ENCODE assay signal across 20 cellular contexts in genomic region chr6:76165471-76166221, GRCh38.
DNase-seq lines count a peak whose midpoint lies in the region; ATAC-seq, FAIRE-seq and TF ChIP-seq lines count a peak whose summit lies in the region.
"Had no signal": no experiment of that assay in that cellular context is flagged by ENCODE, and none has a peak within 500 bp of the region (broad histone marks: within the 10 kb centered on the region; RNA-seq: fewer than 3 reads in every experiment).

No MANE protein-coding gene starts in this region.

- CTCF ChIA-PET in H1 (lab: Charles Lee; ENCODE audit: partially characterized antibody), result interaction anchor here (0.5 to 2.5 kb wide), 7 partner anchors 10 to 1484 kb away, joined by 3 to 22 read pairs (median 4); no protein-coding TSS in a partner anchor

- H3K14ac ChIP-seq in H1 (ENCODE audit: insufficient read length), result no peak overlapping the region

- no peak for TF ChIP-seq POLR2A in H1 (IDR thresholded peaks at IDR 0.05; ENCODE audit: control extremely low read depth in 1 of 2, low read depth in 2 of 2, low read length in 2 of 2)

- H3K23ac ChIP-seq in H1 (ENCODE audit: insufficient read length), result no peak overlapping the region

- H2AFZ ChIP-seq in H1 (ENCODE audit: low read length), result no peak overlapping the region

- H3K79me1 ChIP-seq in H1 (ENCODE audit: low read depth, low read length), result no peaks in the 10 kb centered on the region

- no peak overlapping the region for H3K18ac ChIP-seq in H1 (ENCODE audit: extremely low read depth, low read length)

- no peak overlapping the region for H2BK120ac ChIP-seq in H1 (replicated peaks; ENCODE audit: low read depth, low read length)

- H2BK12ac ChIP-seq in H1 (ENCODE audit: low read depth, low read length), result no peak overlapping the region

- H4K8ac ChIP-seq in H1 (ENCODE audit: extremely low read depth, insufficient read depth, low read length), result peak overlapping the region; percentile 21; the same call in 1 of the 2 replicates

- H4K91ac ChIP-seq in H1 (replicated peaks; ENCODE audit: insufficient read length, low read length), result no peak overlapping the region

- no peaks in the 10 kb centered on the region for H3K4me1 ChIP-seq in H1 (replicated peaks in 1 of 4; ENCODE audit: control insufficient read depth in 3 of 4, insufficient read depth in 4 of 4, low read length in 3 of 4)
- H3K4me1 ChIP-seq: A549, Caco-2 had no signal

- H3K56ac ChIP-seq in H1 (replicated peaks; ENCODE audit: insufficient read length, low read depth, low read length), result no peak overlapping the region

- H3K79me2 ChIP-seq in H1 (ENCODE audit: control insufficient read depth in 1 of 2, insufficient read depth in 2 of 2, low read length in 2 of 2), result no peaks in the 10 kb centered on the region

- peak; percentile 2 for DNase-seq in activated gamma-delta T cell (lab: John Stamatoyannopoulos, UW)
- DNase-seq in activated gamma-delta T cell treated with Interleukin-2 at 50 U/mL for 16 hours, result no peak
- no peak for DNase-seq in H1 (ENCODE audit: low read depth in 1 of 2, low spot score in 2 of 2)
- DNase-seq in stimulated activated effector memory CD8-positive, alpha-beta T cell treated with anti-CD3 and anti-CD28 coated beads, Interleukin-12 subunit alpha, Interleukin-12 subunit beta, amount 100 ng/mL, for 72 hours (ENCODE audit: low spot score in 2 of 2), result no peak
- DNase-seq in H4 (ENCODE audit: low spot score), result no peak
- DNase-seq: AML-193; Caco-2; CD4-positive, alpha-beta T cell; H7; HFFc6 had no signal

- H2BK5ac ChIP-seq in H1 (ENCODE audit: low read depth, low read length), result no peak overlapping the region

- H3K36me3 ChIP-seq in H1 (ENCODE audit: control insufficient read depth in 2 of 4, insufficient read depth in 4 of 4, low read length in 3 of 4), result no peaks in the 10 kb centered on the region

- H2AK5ac ChIP-seq in H1 (ENCODE audit: low read depth, low read length), result no peak overlapping the region

- H3K23me2 ChIP-seq in H1 (ENCODE audit: low read depth, low read length), result no peaks in the 10 kb centered on the region

- no peak overlapping the region for H2BK15ac ChIP-seq in H1 (ENCODE audit: low read length)

- no peak overlapping the region for H3K4ac ChIP-seq in H1 (replicated peaks; ENCODE audit: insufficient read length, low read depth, low read length)

- no peak for TF ChIP-seq EP300 in H1 (IDR thresholded peaks at IDR 0.05; ENCODE audit: borderline replicate concordance in 1 of 2, low read depth in 2 of 2, low read length in 2 of 2)

- no peaks in the 10 kb centered on the region for H3K36me3 Mint-ChIP-seq in stimulated activated effector memory CD8-positive, alpha-beta T cell treated with anti-CD3 and anti-CD28 coated beads, Interleukin-12 subunit alpha, Interleukin-12 subunit beta, amount 100 ng/mL, for 72 hours

- no peaks in the 10 kb centered on the region for H3K27me3 ChIP-seq in H1 (replicated peaks in 1 of 4; ENCODE audit: control insufficient read depth in 3 of 4, extremely low read depth in 1 of 4, insufficient read depth in 3 of 4, low read length in 3 of 4)

- no peak overlapping the region for H3K4me3 ChIP-seq in H1 (ENCODE audit: extremely low read depth in 1 of 4, insufficient read depth in 2 of 4, low read depth in 3 of 4, low read length in 4 of 4)
- H3K4me3 ChIP-seq: A549 had no signal

- H3K9me3 ChIP-seq in H1 (ENCODE audit: insufficient read depth in 2 of 2, low read depth in 1 of 2, low read length in 1 of 2), result peaks cover 0 to 4% of the 10 kb centered on the region in 2 experiments; a peak in 1 of 4 replicates
- H3K9me3 ChIP-seq: A549, Caco-2 had no signal

- H3K9me3 Mint-ChIP-seq in stimulated activated effector memory CD8-positive, alpha-beta T cell treated with anti-CD3 and anti-CD28 coated beads, Interleukin-12 subunit alpha, Interleukin-12 subunit beta, amount 100 ng/mL, for 72 hours, result peaks cover 14% of the 10 kb centered on the region

- no peaks in the 10 kb centered on the region for H3K4me1 Mint-ChIP-seq in stimulated activated effector memory CD8-positive, alpha-beta T cell treated with anti-CD3 and anti-CD28 coated beads, Interleukin-12 subunit alpha, Interleukin-12 subunit beta, amount 100 ng/mL, for 72 hours

- no peak overlapping the region for H3K27ac ChIP-seq in H1 (ENCODE audit: low read depth, low read length)
- H3K27ac ChIP-seq: 22Rv1, A549, C4-2B had no signal

- no peaks in the 10 kb centered on the region for H4K20me1 ChIP-seq in H1 (replicated peaks in 1 of 2; ENCODE audit: control insufficient read depth in 1 of 2, insufficient read depth in 2 of 2, low read length in 2 of 2)

- no peak for FAIRE-seq in H1 (lab: Jason Lieb, UNC)
- FAIRE-seq: A549, D721Med, G401.6, GM12891, GM19239 had no signal

- H2BK20ac ChIP-seq in H1 (ENCODE audit: low read length), result no peak overlapping the region

- no peak overlapping the region for H3K4me3 Mint-ChIP-seq in stimulated activated effector memory CD8-positive, alpha-beta T cell treated with anti-CD3 and anti-CD28 coated beads, Interleukin-12 subunit alpha, Interleukin-12 subunit beta, amount 100 ng/mL, for 72 hours
- H3K4me3 Mint-ChIP-seq: CD4-positive, alpha-beta T cell; HFFc6 had no signal

- H3K27ac Mint-ChIP-seq in stimulated activated effector memory CD8-positive, alpha-beta T cell treated with anti-CD3 and anti-CD28 coated beads, Interleukin-12 subunit alpha, Interleukin-12 subunit beta, amount 100 ng/mL, for 72 hours, result no peak overlapping the region
- H3K27ac Mint-ChIP-seq: CD4-positive, alpha-beta T cell; HFFc6 had no signal

- 89% methylated on average over 22 of the region's 23 CpGs; no CpG with 5 or more reads in 1 of the 2 experiments for WGBS in H1 (ENCODE audit: extremely low coverage in 1 of 2, insufficient coverage in 1 of 2, insufficient read length in 1 of 2, insufficient replicate concordance in 2 of 2, low coverage in 1 of 2, low lambda C conversion rate in 2 of 2, missing lambda C conversion rate in 1 of 2), 2 experiments

- no peak overlapping the region for H4K5ac ChIP-seq in H1 (ENCODE audit: insufficient read length, low read depth, low read length)

- H3K9ac ChIP-seq in H1 (replicated peaks in 1 of 4; ENCODE audit: extremely low read depth in 1 of 4, low read depth in 3 of 4, low read length in 3 of 4), result no peak overlapping the region

- H3K4me2 ChIP-seq in H1 (ENCODE audit: insufficient read depth in 1 of 2, low read depth in 2 of 2, low read length in 2 of 2), result no peak overlapping the region
- H3K4me2 ChIP-seq: A549 had no signal

- POLR2A ChIA-PET in H1 (lab: Charles Lee; ENCODE audit: partially characterized antibody), result no interaction called here

- peak; percentile 21 for ATAC-seq in stimulated activated effector memory CD8-positive, alpha-beta T cell treated with anti-CD3 and anti-CD28 coated beads, Interleukin-12 subunit alpha, Interleukin-12 subunit beta, amount 100 ng/mL, for 72 hours
- ATAC-seq in HG03025 (IDR thresholded peaks at IDR 0.05; ENCODE audit: low FRiP score, unreplicated experiment) (no peak), HG03354 (IDR thresholded peaks at IDR 0.05; ENCODE audit: poor library complexity, severe bottlenecking, unreplicated experiment) (no peak)
- ATAC-seq: A549, HCT116 had no signal

- no peak for TF ChIP-seq RAD21 in H1 (IDR thresholded peaks at IDR 0.05 in 1 of 2, conservative IDR thresholded peaks at IDR 0.05 in 1 of 2; ENCODE audit: low read depth in 2 of 2, low read length in 2 of 2)

- no peak for TF ChIP-seq CTCF in H1 (IDR thresholded peaks at IDR 0.05; ENCODE audit: control extremely low read depth in 1 of 3, insufficient read depth in 1 of 3, low read depth in 1 of 3, low read length in 3 of 3)

TF ChIP-seq in H1, 55 proteins besides CTCF, POLR2A, EP300 and RAD21:
- TF ChIP-seq E2F6 (IDR thresholded peaks at IDR 0.05) (no peak), SIX5 (IDR thresholded peaks at IDR 0.05; ENCODE audit: low read depth, low read length) (no peak), SIRT6 (IDR thresholded peaks at IDR 0.05; ENCODE audit: low read length) (no peak)
